Comparison of ENCODE assay signal across 9 cellular contexts in genomic region chr1:29875557-29876028, GRCh38.
A peak's percentile ranks its signal among the peaks of the same experiment; 100 is the strongest.
DNase-seq lines count a peak whose midpoint lies in the region; ATAC-seq lines count a peak whose summit lies in the region.
"Had no signal": no experiment of that assay in that cellular context is flagged by ENCODE, and none has a peak within 500 bp of the region (broad histone marks: within the 10 kb centered on the region; RNA-seq: fewer than 3 reads in every experiment).

No MANE protein-coding gene starts in this region.

- in situ Hi-C loops in G401 (cut with HindIII; ENCODE audit: low sequenced_read_pairs), result no loop called here

- DNase-seq in G401 (ENCODE audit: low spot score) (peak; percentile 54), NCI-H128 (lab: John Stamatoyannopoulos, UW; ENCODE audit: unreplicated experiment) (peak; percentile 65), SHP77 treated with DMSO at 0.1 percent for 48 hours (lab: John Stamatoyannopoulos, UW) (peak; percentile 8), left kidney (ENCODE audit: low read depth, low spot score) (peak; percentile 14), dedifferentiated amniotic fluid mesenchymal stem cell (ENCODE audit: extremely low spot score) (no peak)
- DNase-seq in stimulated activated CD4-positive, alpha-beta T cell treated with anti-CD3 and anti-CD28 coated beads, Interleukin-4, amount 100 ng/mL, for 4 hours, result no peak
- DNase-seq: foreskin fibroblast, islet precursor cell had no signal

- ATAC-seq in GM21526 (IDR thresholded peaks at IDR 0.05; ENCODE audit: low FRiP score, unreplicated experiment), result no peak

Comparison
In these comparisons a context has a peak if more than half of its experiments do, and no peak if none do; other contexts are left out.
1. DNase-seq: peak in G401 (single experiment), NCI-H128 (single experiment), SHP77 treated with DMSO at 0.1 percent for 48 hours (single experiment) and left kidney (single experiment); none in dedifferentiated amniotic fluid mesenchymal stem cell (single experiment) and stimulated activated CD4-positive, alpha-beta T cell treated with anti-CD3 and anti-CD28 coated beads, Interleukin-4, amount 100 ng/mL, for 4 hours (0 of 2).